Comparison of ENCODE assay signal across 10 cellular contexts in genomic region chr6:108348655-108349349, GRCh38. TPM values are rescaled to one million over a fixed set of nuclear protein-coding genes. Genes with fewer than 3 reads are reported as not detected.
DNase-seq lines count a peak whose midpoint lies in the region; ATAC-seq and TF ChIP-seq lines count a peak whose summit lies in the region.
"Had no signal": no experiment of that assay in that cellular context is flagged by ENCODE, and none has a peak within 500 bp of the region (broad histone marks: within the 10 kb centered on the region; RNA-seq: fewer than 3 reads in every experiment).

No MANE protein-coding gene starts in this region.

- H3K36me3 Mint-ChIP-seq in T-cell = peaks cover 26% of the 10 kb centered on the region

- H2AFZ ChIP-seq in SK-N-SH (ENCODE audit: low read depth) = no peak overlapping the region

- CTCF ChIA-PET in SK-N-SH (lab: Yijun Ruan, JAX) = no interaction called here
- CTCF ChIA-PET in T-cell (lab: Charles Lee) = no interaction called here

- no peak overlapping the region for H3K27ac ChIP-seq in SK-N-SH (ENCODE audit: low read depth in 2 of 2, low read length in 1 of 2)

- no peaks in the 10 kb centered on the region for H3K27me3 ChIP-seq in SK-N-SH (ENCODE audit: insufficient read depth)

- H3K9me2 ChIP-seq in SK-N-SH = no peaks in the 10 kb centered on the region; the same call in 1 of the 2 replicates

- no peaks in the 10 kb centered on the region for H3K9me3 ChIP-seq in SK-N-SH

- TF ChIP-seq CTCF in SK-N-SH (IDR thresholded peaks at IDR 0.05) = no peak

- no peaks in the 10 kb centered on the region for H3F3A ChIP-seq in SK-N-SH (replicated peaks; ENCODE audit: insufficient read depth)

- no peak overlapping the region for H3K4me3 ChIP-seq in SK-N-SH (ENCODE audit: low read depth in 2 of 2, low read length in 1 of 2)

- no peak overlapping the region for H3K9ac ChIP-seq in SK-N-SH

- no peaks in the 10 kb centered on the region for H4K20me1 ChIP-seq in SK-N-SH (ENCODE audit: insufficient read depth)

- H3K4me3 Mint-ChIP-seq in T-cell = no peak overlapping the region

- no peaks in the 10 kb centered on the region for H3K4me1 ChIP-seq in SK-N-SH (ENCODE audit: control insufficient read depth in 1 of 2, insufficient read depth in 2 of 2, low read depth in 1 of 2, low read length in 1 of 2)

- TF ChIP-seq RAD21 in SK-N-SH (IDR thresholded peaks at IDR 0.05; ENCODE audit: low read length) = no peak

- TF ChIP-seq EP300 in SK-N-SH (IDR thresholded peaks at IDR 0.05; ENCODE audit: borderline replicate concordance in 1 of 2, low read depth in 1 of 2, low read length in 1 of 2) = no peak

- no peak overlapping the region for H3K4me2 ChIP-seq in SK-N-SH

- no peaks in the 10 kb centered on the region for H3K27me3 Mint-ChIP-seq in T-cell

- POLR2A ChIA-PET in SK-N-SH (lab: Yijun Ruan, JAX) (no interaction called here), T-cell (lab: Charles Lee) (no interaction called here)

- ATAC-seq in GM18873 (IDR thresholded peaks at IDR 0.05; ENCODE audit: low FRiP score, unreplicated experiment) (peak; percentile 78), GM21528 (IDR thresholded peaks at IDR 0.05; ENCODE audit: low FRiP score, unreplicated experiment) (peak; percentile 89), HG03342 (IDR thresholded peaks at IDR 0.05; ENCODE audit: unreplicated experiment) (peak; percentile 95), esophagus mucosa (peak; percentile 17), T-cell (replicated peaks in 1 of 4) (no peak)

- peak overlapping the region in 1 of 2 donors; percentile 77 for H3K27ac Mint-ChIP-seq in T-cell

- no peak for DNase-seq in SW480 (ENCODE audit: low spot score)
- DNase-seq in SK-N-SH = no peak
- no peak for DNase-seq in T-cell
- no peak for DNase-seq in foreskin melanocyte
- DNase-seq: effector CD4-positive, alpha-beta T cell; Kasumi-1 had no signal

- H3K79me2 ChIP-seq in SK-N-SH (ENCODE audit: insufficient read depth) = no peaks in the 10 kb centered on the region

- H3K9me3 Mint-ChIP-seq in T-cell = peaks cover 0 to 4% (median 2%) of the 10 kb centered on the region in 3 donors

- no peaks in the 10 kb centered on the region for H3K36me3 ChIP-seq in SK-N-SH (replicated peaks in 1 of 2; ENCODE audit: control insufficient read depth in 1 of 2, insufficient read depth in 2 of 2, low read length in 1 of 2)

- WGBS in SK-N-SH (ENCODE audit: low lambda C conversion rate) = 93% methylated on average over 5 of the region's 5 CpGs

- H3K4me1 Mint-ChIP-seq in T-cell = peaks cover 8 to 10% (median 9%) of the 10 kb centered on the region in 3 donors

TF ChIP-seq in SK-N-SH, 30 proteins besides CTCF, POLR2A, EP300 and RAD21:
- TF ChIP-seq ZBTB33 (IDR thresholded peaks at IDR 0.05; ENCODE audit: borderline replicate concordance, low read depth) (no peak), USF2 (IDR thresholded peaks at IDR 0.05; ENCODE audit: borderline replicate concordance, low read depth, low read length) (no peak), SIN3A (IDR thresholded peaks at IDR 0.05; ENCODE audit: borderline replicate concordance, low read depth, low read length) (no peak), TEAD4 (IDR thresholded peaks at IDR 0.05; ENCODE audit: borderline replicate concordance, insufficient read depth) (no peak), FOSL2 (IDR thresholded peaks at IDR 0.05; ENCODE audit: borderline replicate concordance, low read depth) (no peak), GABPA (IDR thresholded peaks at IDR 0.05; ENCODE audit: low read depth) (no peak), FOXM1 (IDR thresholded peaks at IDR 0.05; ENCODE audit: low read depth) (no peak)
TF ChIP-seq in SK-N-SH: peak in this region for 0.

RNA-seq across cellular contexts. Expression of gene AFG1L, which starts 53.9 kb away (rescaled TPM):
- 7.6 TPM for total RNA-seq in esophagus mucosa
- polyA plus RNA-seq in SK-N-SH (2012; rRNA removed) = 0.71 and 0.93 TPM in 2 replicates
- 0.93 and 1.2 TPM in 2 replicates for polyA plus RNA-seq in SK-N-SH (2012; cell fraction: cytosol; rRNA removed)
- 1.2 and 2.1 TPM in 2 replicates for polyA plus RNA-seq in SK-N-SH (2012; cell fraction: nucleus; rRNA removed)
- 1 to 10 TPM; 4.1 to 6.2 (median 5.3) TPM for total RNA-seq in T-cell

Comparison
In these comparisons a context has a peak if more than half of its experiments do, and no peak if none do; other contexts are left out.
1. ATAC-seq: peak in GM18873 (single experiment), GM21528 (single experiment), HG03342 (single experiment) and esophagus mucosa (single experiment); none in T-cell (0 of 4).